ENCODE assay signal across 1 cellular context in genomic region chr13:91216928-91217700, GRCh38.
A peak's percentile ranks its signal among the peaks of the same experiment; 100 is the strongest.
TF ChIP-seq lines count a peak whose summit lies in the region.

No MANE protein-coding gene starts in this region.

TF ChIP-seq in K562, 482 proteins besides CTCF, POLR2A, EP300 and RAD21 (continued from another document):
- no peak for TF ChIP-seq ZBTB40 (IDR thresholded peaks at IDR 0.05)
- no peak for TF ChIP-seq ZBTB40 (CRISPR knock-in tag; IDR thresholded peaks at IDR 0.05)
- peak; percentile 76; the same call in 1 of the 2 replicates for TF ChIP-seq TFAM (CRISPR knock-in tag; conservative IDR thresholded peaks at IDR 0.05)
- TF ChIP-seq ZNF121 (CRISPR knock-in tag; conservative IDR thresholded peaks at IDR 0.05): no peak
- TF ChIP-seq REST (CRISPR knock-in tag; IDR thresholded peaks at IDR 0.05; ENCODE audit: low read depth): no peak
- no peak for TF ChIP-seq ZNF436 (CRISPR knock-in tag; IDR thresholded peaks at IDR 0.05)
- no peak for TF ChIP-seq KLF13 (tag; IDR thresholded peaks at IDR 0.05; ENCODE audit: borderline replicate concordance, low read depth)
- TF ChIP-seq SIX5 (IDR thresholded peaks at IDR 0.05; ENCODE audit: borderline replicate concordance in 1 of 2, insufficient read depth in 1 of 2, low read depth in 1 of 2, low read length in 2 of 2): no peak
- no peak for TF ChIP-seq NR2C2 (CRISPR knock-in tag; IDR thresholded peaks at IDR 0.05)
- 0 out of 2 replicates have a peak, but pooled peaks have one; percentile 21 for TF ChIP-seq NR2C2 (tag; IDR thresholded peaks at IDR 0.05)
- TF ChIP-seq CREBBP (IDR thresholded peaks at IDR 0.05; ENCODE audit: low read depth, low read length): no peak
- TF ChIP-seq MCM2 (IDR thresholded peaks at IDR 0.05; ENCODE audit: low read depth): no peak
- no peak for TF ChIP-seq NR2C1 (IDR thresholded peaks at IDR 0.05)
- TF ChIP-seq NR2C1 (tag; IDR thresholded peaks at IDR 0.05): peak; percentile 53; the same call in 1 of the 2 replicates
